ENCODE assay signal across 24 cellular contexts in the genomic region with DNA sequence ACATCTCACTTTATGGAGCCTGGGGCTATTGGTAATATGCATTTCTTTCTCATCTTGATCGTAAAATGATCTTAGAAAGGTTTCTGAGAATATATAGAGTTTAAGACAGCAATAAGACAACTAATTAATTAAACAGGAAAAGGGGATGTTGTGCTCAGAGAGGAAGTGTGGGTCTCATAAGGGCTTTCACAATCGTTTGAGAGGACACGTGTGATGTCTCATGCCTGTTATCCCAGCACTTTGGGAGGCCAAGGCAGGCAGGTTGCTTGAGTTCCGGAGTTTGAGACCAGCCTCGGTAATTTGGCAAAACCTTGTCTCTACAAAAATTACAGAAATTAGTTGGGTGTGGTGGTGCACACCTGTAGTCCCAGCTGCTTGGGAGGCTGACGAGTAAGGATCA.
"Had no signal": no experiment of that assay in that cellular context is flagged by ENCODE, and none has a peak within 500 bp of the region (broad histone marks: within the 10 kb centered on the region; RNA-seq: fewer than 3 reads in every experiment).

No MANE protein-coding gene starts in this region.

- H3K27me3 ChIP-seq: Peyer's patch, SJCRH30 had no signal

- DNase-seq: MM.1S, NCI-H1092, NCI-H1105 treated with DMSO at 0.1 percent for 48 hours, NCI-H1417 treated with DMSO at 0.1 percent for 48 hours, NCI-H187, NCI-H2029, NCI-H2081 treated with DMSO at 0.1 percent for 48 hours, NCI-H2171, NCI-H226, NCI-H524, NCI-H526 treated with DMSO at 0.1 percent for 48 hours, NCI-H774, OCI-M1, PC-9, Peyer's patch, SHP77 treated with DMSO at 0.1 percent for 48 hours, SJCRH30, T-helper 1 cell, T-helper 17 cell had no signal

- ATAC-seq: K562, Right ventricle myocardium inferior, SK-N-SH treated with all-trans-retinoic acid at 6 μM for 48 hours, T-helper 17 cell had no signal

- H3K4me1 ChIP-seq: Peyer's patch, SJCRH30 had no signal

- H3K4me3 ChIP-seq: K562, PC-9, Peyer's patch, SJCRH30 had no signal

- H3K36me3 ChIP-seq: Peyer's patch, SJCRH30 had no signal

- H3K9me3 ChIP-seq: Peyer's patch, SJCRH30 had no signal

- H3K27ac ChIP-seq: HL-60, KMS-11, PC-9, Peyer's patch, SJCRH30 had no signal
